ENCODE assay signal across 9 cellular contexts in the genomic region with DNA sequence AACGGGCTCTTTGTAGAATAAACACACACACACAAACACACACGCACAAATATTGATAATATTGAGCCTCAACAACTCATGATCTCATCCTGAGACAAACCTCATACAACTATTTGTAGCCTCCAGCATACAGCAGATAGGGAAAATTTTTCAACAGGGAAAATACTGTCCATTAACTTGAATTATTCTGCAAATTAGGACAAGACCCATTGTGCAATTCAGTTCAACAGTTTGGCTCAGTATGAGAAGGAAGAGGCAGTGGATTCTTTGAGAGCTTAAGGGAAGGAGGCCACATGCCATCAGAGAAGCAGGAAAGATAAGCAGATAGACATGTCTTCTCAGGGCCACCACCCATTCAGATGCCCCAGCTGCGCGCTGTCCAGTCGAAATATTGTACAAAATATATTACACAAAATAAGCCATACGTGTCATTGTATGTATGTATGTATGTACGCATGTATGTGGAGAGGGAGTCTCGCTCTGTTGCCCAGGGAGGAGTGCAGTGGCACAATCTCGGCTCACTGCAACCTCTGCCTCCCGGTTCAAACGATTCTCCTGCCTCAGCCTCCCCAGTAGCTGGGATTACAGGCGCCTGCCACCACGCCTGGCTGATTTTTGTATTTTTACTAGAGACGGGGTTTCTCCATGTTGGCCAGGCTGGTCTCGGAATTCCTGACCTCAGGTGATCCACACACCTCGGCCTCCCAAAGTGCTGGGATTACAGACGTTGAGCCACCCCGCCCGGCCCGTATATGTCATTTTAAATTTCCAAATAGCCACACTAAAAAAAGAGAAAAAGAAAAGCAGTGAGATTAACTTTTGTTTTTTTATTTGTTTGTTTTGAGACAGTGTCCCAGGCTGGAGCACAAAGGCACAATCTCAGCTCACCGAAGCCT. TPM values are rescaled to one million over a fixed set of nuclear protein-coding genes. Genes with fewer than 3 reads are reported as not detected.
A peak's percentile ranks its signal among the peaks of the same experiment; 100 is the strongest.
DNase-seq lines count a peak whose midpoint lies in the region; ATAC-seq and TF ChIP-seq lines count a peak whose summit lies in the region.
"Had no signal": no experiment of that assay in that cellular context is flagged by ENCODE, and none has a peak within 500 bp of the region (broad histone marks: within the 10 kb centered on the region; RNA-seq: fewer than 3 reads in every experiment).

No MANE protein-coding gene starts in this region.

- CTCF ChIA-PET in CD8-positive, alpha-beta T cell (lab: Charles Lee) = interaction anchor here (1.2 to 1.3 kb wide), 2 partner anchors 11 to 13 kb away, joined by 3 to 4 read pairs; no protein-coding TSS in a partner anchor
- CTCF ChIA-PET in GM10248 (lab: Yijun Ruan, JAX) = interaction anchor here (1.5 to 4.2 kb wide), 6 partner anchors 9 to 28 kb away, joined by 5 to 41 read pairs (median 18); no protein-coding TSS in a partner anchor

- H3K9me3 ChIP-seq in CD8-positive, alpha-beta T cell (ENCODE audit: low read length) = no peaks in the 10 kb centered on the region
- H3K9me3 ChIP-seq in duodenal mucosa (ENCODE audit: control insufficient read depth in 1 of 2, low read length in 2 of 2) (no peaks in the 10 kb centered on the region), neutrophil (no peaks in the 10 kb centered on the region)

- H3K27ac Mint-ChIP-seq in CD8-positive, alpha-beta T cell = peak overlapping the region; percentile 95

- no peaks in the 10 kb centered on the region for H3K27me3 Mint-ChIP-seq in CD8-positive, alpha-beta T cell (ENCODE audit: low read depth)

- H3K9me3 Mint-ChIP-seq in CD8-positive, alpha-beta T cell = no peaks in the 10 kb centered on the region

- H3K4me1 ChIP-seq in CD8-positive, alpha-beta T cell (ENCODE audit: insufficient read depth, low read length) = peaks cover 78% of the 10 kb centered on the region
- H3K4me1 ChIP-seq in duodenal mucosa (ENCODE audit: control insufficient read depth in 1 of 2, insufficient read depth in 2 of 2, low read length in 2 of 2) (peaks cover 59 to 75% of the 10 kb centered on the region in 2 donors), neutrophil (ENCODE audit: control insufficient read depth in 1 of 2, insufficient read depth in 1 of 2, low read depth in 1 of 2, low read length in 1 of 2) (peaks cover 65 to 71% of the 10 kb centered on the region in 2 experiments)

- TF ChIP-seq POLR2A in NB4 (IDR thresholded peaks at IDR 0.05; ENCODE audit: extremely low read depth, insufficient read length) = no peak

- no peak overlapping the region for H3K4me3 ChIP-seq in CD8-positive, alpha-beta T cell (ENCODE audit: low read depth, low read length)
- peak overlapping the region; percentile 89 for H3K4me3 ChIP-seq in NB4 (ENCODE audit: low read depth, low read length)
- H3K4me3 ChIP-seq in duodenal mucosa (ENCODE audit: low read depth in 1 of 2, low read length in 2 of 2) = peak overlapping the region; percentile 83 to 88
- peak overlapping the region in 1 of 2 experiments; percentile 78 for H3K4me3 ChIP-seq in neutrophil (ENCODE audit: low read depth in 1 of 2, low read length in 1 of 2)

- intact Hi-C loops in CD8-positive, alpha-beta T cell (cut with DNase I, micrococcal nuclease) = loop anchor here (5.0 kb wide), 6 partner anchors 122 to 848 kb away; partner anchors contain the start of genes GSPT1 (in 1 of the 2), RMI2 (in 1 of the 2), SNN (in 1 of the 2) and SNX29 (in 1 of the 2)

- no peak for ATAC-seq in CD8-positive, alpha-beta T cell
- ATAC-seq in HG03460 (IDR thresholded peaks at IDR 0.05; ENCODE audit: unreplicated experiment) = no peak
- no peak for ATAC-seq in GM18909 (IDR thresholded peaks at IDR 0.05; ENCODE audit: poor library complexity, unreplicated experiment)
- ATAC-seq: activated CD4-positive, CD25-positive, alpha-beta regulatory T cell treated with anti-CD3 and anti-CD28 coated beads, Interleukin-2, amount 50 U/mL, for 24 hours had no signal

- TF ChIP-seq CTCF in CD8-positive, alpha-beta T cell (IDR thresholded peaks at IDR 0.05) = no peak
- no peak for TF ChIP-seq CTCF in NB4 (IDR thresholded peaks at IDR 0.05; ENCODE audit: low read depth, low read length)
- no peak for TF ChIP-seq CTCF in neutrophil (IDR thresholded peaks at IDR 0.05)
- no peak for TF ChIP-seq CTCF in GM10248 (IDR thresholded peaks at IDR 0.05; ENCODE audit: control extremely low read depth, extremely low read depth, low read depth, missing control alignments)

- H3K27me3 ChIP-seq in CD8-positive, alpha-beta T cell (ENCODE audit: insufficient read depth, low read length) = no peaks in the 10 kb centered on the region
- H3K27me3 ChIP-seq in duodenal mucosa (ENCODE audit: control insufficient read depth in 1 of 2, insufficient read depth in 2 of 2, low read length in 2 of 2) (no peaks in the 10 kb centered on the region), neutrophil (no peaks in the 10 kb centered on the region)

- DNase-seq in CD8-positive, alpha-beta T cell = no peak
- DNase-seq in NB4 (ENCODE audit: low read depth) = no peak
- no peak for DNase-seq in GM10248 (ENCODE audit: extremely low spot score)
- no peak for DNase-seq in midbrain (lab: John Stamatoyannopoulos, UW)

- H3K36me3 ChIP-seq in CD8-positive, alpha-beta T cell (ENCODE audit: insufficient read depth, low read length) = no peaks in the 10 kb centered on the region
- H3K36me3 ChIP-seq in duodenal mucosa (ENCODE audit: control insufficient read depth in 1 of 2, insufficient read depth in 2 of 2, low read length in 2 of 2) = peaks cover 0 to 10% of the 10 kb centered on the region in 2 donors
- no peaks in the 10 kb centered on the region for H3K36me3 ChIP-seq in neutrophil

- H3K4me1 Mint-ChIP-seq in CD8-positive, alpha-beta T cell (ENCODE audit: low read depth) = peaks cover 78% of the 10 kb centered on the region

- POLR2A ChIA-PET in CD8-positive, alpha-beta T cell (lab: Charles Lee) = interaction anchor here (2.1 to 3.6 kb wide), 3 partner anchors 13 to 56 kb away, joined by 8 to 36 read pairs (median 26); partner anchors contain the start of gene TXNDC11
- POLR2A ChIA-PET in GM10248 (lab: Yijun Ruan, JAX) = no interaction called here

- H3K27ac ChIP-seq in CD8-positive, alpha-beta T cell (ENCODE audit: low read depth, low read length) = no peak overlapping the region
- H3K27ac ChIP-seq in duodenal mucosa (ENCODE audit: low read depth, low read length) = no peak overlapping the region
- peak overlapping the region; percentile 96 for H3K27ac ChIP-seq in neutrophil

- peak overlapping the region; percentile 83 to 94 for H3K9ac ChIP-seq in duodenal mucosa (ENCODE audit: low read depth in 1 of 2, low read length in 2 of 2)

- H3K4me3 Mint-ChIP-seq in CD8-positive, alpha-beta T cell = peak overlapping the region; percentile 91

- peaks cover 24% of the 10 kb centered on the region for H3K36me3 Mint-ChIP-seq in CD8-positive, alpha-beta T cell

RNA-seq across cellular contexts. Expression of gene ZC3H7A, which starts 1.8 kb away (rescaled TPM):
- total RNA-seq in CD8-positive, alpha-beta T cell = 100 to 1,000 TPM; 105 to 106 TPM

RNA-seq across cellular contexts. Expression of gene TXNDC11, which starts 52.6 kb away (rescaled TPM):
- 100 to 1,000 TPM; 118 to 130 TPM for total RNA-seq in CD8-positive, alpha-beta T cell

RNA-seq across cellular contexts. Expression of gene RSL1D1, which starts 56.1 kb away (rescaled TPM):
- total RNA-seq in CD8-positive, alpha-beta T cell = 100 to 1,000 TPM; 235 to 242 TPM
